ENCODE assay signal across 31 cellular contexts in genomic region chr2:178076130-178076529, GRCh38. TPM values are rescaled to one million over a fixed set of nuclear protein-coding genes. Genes with fewer than 3 reads are reported as not detected.
"Had no signal": no experiment of that assay in that cellular context is flagged by ENCODE, and none has a peak within 500 bp of the region (broad histone marks: within the 10 kb centered on the region; RNA-seq: fewer than 3 reads in every experiment).

No MANE protein-coding gene starts in this region.

- H3K27ac Mint-ChIP-seq: dendritic cell treated with granulocyte-macrophage colony-stimulating factor and Interleukin-4, amounts not matched to agents 40 ng/mL and 50 ng/mL, for 4 days; effector memory CD8-positive, alpha-beta T cell; endodermal cell had no signal

- H3K4me1 ChIP-seq: colonic mucosa had no signal

- DNase-seq: colonic mucosa; cortex of kidney; dermis blood vessel endothelial cell; dorsolateral prefrontal cortex; effector CD4-positive, alpha-beta T cell; effector CD8-positive, alpha-beta T cell; effector memory CD4-positive, alpha-beta T cell; effector memory CD8-positive, alpha-beta T cell; endodermal cell; erythroblast; esophagus squamous epithelium; foreskin fibroblast; foreskin keratinocyte; foreskin melanocyte; gastrocnemius medialis; glutamatergic neuron; head of caudate nucleus; heart left ventricle; heart right ventricle had no signal

- H3K36me3 ChIP-seq: colonic mucosa, esophagus muscularis mucosa, esophagus squamous epithelium, gastrocnemius medialis, gastroesophageal sphincter, heart left ventricle, heart right ventricle had no signal

- H3K4me3 Mint-ChIP-seq: dendritic cell treated with granulocyte-macrophage colony-stimulating factor and Interleukin-4, amounts not matched to agents 40 ng/mL and 50 ng/mL, for 4 days; effector memory CD8-positive, alpha-beta T cell; endodermal cell had no signal

- ATAC-seq: effector memory CD8-positive, alpha-beta T cell; esophagus mucosa; foreskin keratinocyte; gastrocnemius medialis; gastroesophageal sphincter; heart left ventricle; heart right ventricle had no signal

- FAIRE-seq: colon, endometrium, endothelial cell of umbilical vein, frontal cortex had no signal

- H3K27ac ChIP-seq: colonic mucosa, coronary artery, dorsolateral prefrontal cortex, epithelial cell of prostate, esophagus muscularis mucosa, esophagus squamous epithelium, foreskin keratinocyte, gastrocnemius medialis, gastroesophageal sphincter, heart left ventricle, heart right ventricle had no signal

- H3K9me3 Mint-ChIP-seq: dendritic cell treated with granulocyte-macrophage colony-stimulating factor and Interleukin-4, amounts not matched to agents 40 ng/mL and 50 ng/mL, for 4 days; effector memory CD8-positive, alpha-beta T cell had no signal

- H3K9me3 ChIP-seq: colonic mucosa, esophagus squamous epithelium, gastrocnemius medialis, gastroesophageal sphincter had no signal

- H3K4me3 ChIP-seq: colonic mucosa, coronary artery, dorsolateral prefrontal cortex, esophagus muscularis mucosa, esophagus squamous epithelium, gastrocnemius medialis, gastroesophageal sphincter, heart left ventricle, heart right ventricle had no signal

- H3K27me3 ChIP-seq: colonic mucosa, foreskin keratinocyte, gastrocnemius medialis had no signal

RNA-seq across cellular contexts. Expression of gene PDE11A, which starts 3.6 kb away (rescaled TPM):
- total RNA-seq: esophagus mucosa, glomerular endothelial cell had no signal
- polyA plus RNA-seq: esophagus had no signal
